Comparison of ENCODE assay signal across 24 cellular contexts in genomic region chr6:3949531-3949930, GRCh38.
"Had no signal": no experiment of that assay in that cellular context is flagged by ENCODE, and none has a peak within 500 bp of the region (broad histone marks: within the 10 kb centered on the region; RNA-seq: fewer than 3 reads in every experiment).

No MANE protein-coding gene starts in this region.

- FAIRE-seq: endometrium, islet of Langerhans, keratinocyte had no signal

- H3K27me3 ChIP-seq: colonic mucosa had no signal

- DNase-seq: colonic mucosa; cortex of kidney; effector CD8-positive, alpha-beta T cell; effector memory CD8-positive, alpha-beta T cell; endodermal cell; erythroblast; foreskin melanocyte; gastrocnemius medialis; glutamatergic neuron; head of caudate nucleus; heart right ventricle; hippocampal formation; left cardiac atrium; left lung; left ventricle myocardium superior; lower lobe of right lung; mesenchymal stem cell; mucosa of descending colon; naive B cell had no signal

- H3K9me3 ChIP-seq: colonic mucosa, mucosa of descending colon had no signal

- H3K4me1 ChIP-seq: colonic mucosa, gastrocnemius medialis, heart right ventricle, left lung, lower lobe of right lung had no signal

- H3K36me3 ChIP-seq: colonic mucosa, gastrocnemius medialis, heart right ventricle, left lung, lower lobe of right lung had no signal

- H3K27ac ChIP-seq: colonic mucosa, epithelial cell of prostate, gastrocnemius medialis, heart right ventricle, left lung, lower lobe of right lung had no signal

- H3K4me3 ChIP-seq: colonic mucosa, gastrocnemius medialis, heart right ventricle, left lung, lower lobe of right lung, mucosa of descending colon had no signal

- ATAC-seq: effector memory CD8-positive, alpha-beta T cell; esophagus mucosa; gastrocnemius medialis; heart right ventricle; left cardiac atrium; left lung; left ventricle myocardium superior; lower lobe of right lung; mucosa of descending colon had no signal
